In the genomic region with DNA sequence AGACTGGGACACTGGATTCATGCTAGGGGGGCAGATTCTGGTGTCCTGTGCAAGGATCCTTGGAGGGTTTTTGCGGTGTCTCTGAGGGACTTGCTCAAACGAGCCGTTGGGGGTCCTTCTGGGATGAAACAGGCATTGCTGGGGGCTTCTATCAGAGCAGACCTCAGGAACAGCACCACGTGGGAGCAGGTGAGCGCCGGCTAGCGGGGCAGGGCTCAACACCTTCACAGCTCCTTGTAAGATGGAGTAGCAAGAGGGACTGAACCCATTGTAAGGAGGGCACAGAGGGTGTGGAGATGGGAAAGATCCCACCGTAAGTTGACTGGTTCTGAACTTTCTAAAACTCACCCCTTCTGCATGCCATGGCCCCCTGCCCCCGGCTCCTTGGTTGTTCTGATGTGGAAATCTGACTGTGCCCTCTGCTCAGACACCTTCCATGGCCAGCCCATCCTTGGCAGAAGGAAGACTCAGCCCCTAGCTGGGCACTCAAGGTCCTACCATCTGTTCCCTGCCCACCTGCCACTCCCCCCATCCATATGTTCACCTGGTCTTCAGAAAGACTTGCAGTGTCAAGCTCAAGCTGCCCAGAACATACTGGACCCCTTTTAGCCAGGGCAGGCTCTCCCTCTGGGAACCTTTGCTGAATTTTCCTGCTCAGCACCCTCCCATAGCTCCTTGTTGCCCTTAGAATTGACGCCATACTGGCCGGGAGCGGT, we compare ENCODE assay signal across 8 cellular contexts. TPM values are rescaled to one million over a fixed set of nuclear protein-coding genes. Genes with fewer than 3 reads are reported as not detected.
A peak's percentile ranks its signal among the peaks of the same experiment; 100 is the strongest.
DNase-seq lines count a peak whose midpoint lies in the region; ATAC-seq and TF ChIP-seq lines count a peak whose summit lies in the region.

No MANE protein-coding gene starts in this region.

- no peak for TF ChIP-seq POLR2A in vagina (IDR thresholded peaks at IDR 0.05)

- in situ Hi-C loops in brain microvascular endothelial cell (cut with HindIII; ENCODE audit: low pct_ligation_motif_present, low sequenced_read_pairs): no loop called here

- H3K36me3 Mint-ChIP-seq in stimulated activated naive CD8-positive, alpha-beta T cell treated with anti-CD3 and anti-CD28 coated beads, Interleukin-15, Interleukin-2, amounts not matched to agents 100 ng/mL and 50 ng/mL, for 24 hours (ENCODE audit: low read depth): no peaks in the 10 kb centered on the region

- H3K27ac Mint-ChIP-seq in stimulated activated naive CD8-positive, alpha-beta T cell treated with anti-CD3 and anti-CD28 coated beads, Interleukin-15, Interleukin-2, amounts not matched to agents 100 ng/mL and 50 ng/mL, for 24 hours: peak overlapping the region; percentile 52

- H3K4me1 ChIP-seq in mesodermal cell (ENCODE audit: control insufficient read depth, insufficient read depth, low read length, poor library complexity, severe bottlenecking): peaks cover 23% of the 10 kb centered on the region
- peaks cover 39% of the 10 kb centered on the region for H3K4me1 ChIP-seq in vagina

- H3K36me3 ChIP-seq in brain microvascular endothelial cell (replicated peaks): no peaks in the 10 kb centered on the region
- no peaks in the 10 kb centered on the region for H3K36me3 ChIP-seq in mesodermal cell (ENCODE audit: control insufficient read depth, insufficient read depth, low read length)
- no peaks in the 10 kb centered on the region for H3K36me3 ChIP-seq in vagina

- no peak for ATAC-seq in stimulated activated naive CD8-positive, alpha-beta T cell treated with anti-CD3 and anti-CD28 coated beads, Interleukin-15, Interleukin-2, amounts not matched to agents 100 U/mL and 50 U/mL, for 24 hours
- ATAC-seq in GM21381 (IDR thresholded peaks at IDR 0.05; ENCODE audit: unreplicated experiment): no peak

- no peak for TF ChIP-seq CTCF in brain microvascular endothelial cell (IDR thresholded peaks at IDR 0.05; ENCODE audit: low read depth, low read length, missing control alignments)
- no peak for TF ChIP-seq CTCF in vagina (IDR thresholded peaks at IDR 0.05)

- intact Hi-C loops in vagina (cut with DNase I): no loop called here

- peak overlapping the region; percentile 72 for H3K4me3 ChIP-seq in brain microvascular endothelial cell (ENCODE audit: low read depth, low read length)
- peak overlapping the region; percentile 63 for H3K4me3 ChIP-seq in mesodermal cell (ENCODE audit: extremely low read depth, insufficient read depth, low read length, poor library complexity, severe bottlenecking)
- peak overlapping the region; percentile 82 to 94 for H3K4me3 ChIP-seq in vagina

- no peaks in the 10 kb centered on the region for H3K9me3 Mint-ChIP-seq in stimulated activated naive CD8-positive, alpha-beta T cell treated with anti-CD3 and anti-CD28 coated beads, Interleukin-15, Interleukin-2, amounts not matched to agents 100 ng/mL and 50 ng/mL, for 24 hours

- H3K9me3 ChIP-seq in mesodermal cell (ENCODE audit: control insufficient read depth, low read length) (no peaks in the 10 kb centered on the region), vagina (no peaks in the 10 kb centered on the region)

- peaks cover 30% of the 10 kb centered on the region for H3K4me1 Mint-ChIP-seq in stimulated activated naive CD8-positive, alpha-beta T cell treated with anti-CD3 and anti-CD28 coated beads, Interleukin-15, Interleukin-2, amounts not matched to agents 100 ng/mL and 50 ng/mL, for 24 hours (ENCODE audit: low read depth)

- H3K4me3 Mint-ChIP-seq in stimulated activated naive CD8-positive, alpha-beta T cell treated with anti-CD3 and anti-CD28 coated beads, Interleukin-15, Interleukin-2, amounts not matched to agents 100 ng/mL and 50 ng/mL, for 24 hours: peak overlapping the region; percentile 92

- H3K27me3 ChIP-seq in brain microvascular endothelial cell (replicated peaks) (no peaks in the 10 kb centered on the region), vagina (no peaks in the 10 kb centered on the region)

- no peak overlapping the region for H3K27ac ChIP-seq in brain microvascular endothelial cell
- no peak overlapping the region for H3K27ac ChIP-seq in mesodermal cell (ENCODE audit: low read depth, low read length, severe bottlenecking)
- H3K27ac ChIP-seq in vagina: peak overlapping the region; percentile 93

- no peaks in the 10 kb centered on the region for H3K27me3 Mint-ChIP-seq in stimulated activated naive CD8-positive, alpha-beta T cell treated with anti-CD3 and anti-CD28 coated beads, Interleukin-15, Interleukin-2, amounts not matched to agents 100 ng/mL and 50 ng/mL, for 24 hours

- WGBS in mesodermal cell (ENCODE audit: insufficient coverage in 2 of 2), 2 experiments: 54 to 62% methylated on average over 8 to 9 of the region's 12 CpGs

- no peak for DNase-seq in stimulated activated naive CD8-positive, alpha-beta T cell treated with anti-CD3 and anti-CD28 coated beads, Interleukin-15, Interleukin-2, amounts not matched to agents 100 U/mL and 50 U/mL, for 24 hours
- no peak for DNase-seq in brain microvascular endothelial cell
- no peak for DNase-seq in vagina (ENCODE audit: extremely low spot score in 2 of 2)
- no peak for DNase-seq in NCI-H146 treated with DMSO at 0.1 percent for 48 hours (lab: John Stamatoyannopoulos, UW; ENCODE audit: unreplicated experiment)
- no peak for DNase-seq in dedifferentiated amniotic fluid mesenchymal stem cell (ENCODE audit: extremely low spot score)

RNA-seq across cellular contexts. Expression of a gene that starts 1.2 kb away (rescaled TPM):
- polyA plus RNA-seq in mesodermal cell (2013, experiment 1 of 2): 17.0 TPM
- polyA plus RNA-seq in mesodermal cell (2013, experiment 2 of 2): 12.7 TPM
- 22.1 TPM for total RNA-seq in vagina

RNA-seq across cellular contexts. Expression of a gene that starts 10.8 kb away (rescaled TPM):
- polyA plus RNA-seq in mesodermal cell (2013, experiment 1 of 2): not detected
- polyA plus RNA-seq in mesodermal cell (2013, experiment 2 of 2): not detected
- not detected for total RNA-seq in vagina

RNA-seq across cellular contexts. Expression of a gene that starts 23.1 kb away (rescaled TPM):
- 1.7 TPM for polyA plus RNA-seq in mesodermal cell (2013, experiment 1 of 2)
- polyA plus RNA-seq in mesodermal cell (2013, experiment 2 of 2): 2.0 TPM
- total RNA-seq in vagina: 0.49 TPM

RNA-seq across cellular contexts. Expression of a gene that starts 39.9 kb away (rescaled TPM):
- polyA plus RNA-seq in mesodermal cell (2013, experiment 1 of 2): 84.5 TPM
- polyA plus RNA-seq in mesodermal cell (2013, experiment 2 of 2): 68.6 TPM
- 134 TPM for total RNA-seq in vagina

RNA-seq across cellular contexts. Expression of a gene that starts 51.7 kb away (rescaled TPM):
- 86.3 TPM for polyA plus RNA-seq in mesodermal cell (2013, experiment 1 of 2)
- 73.6 TPM for polyA plus RNA-seq in mesodermal cell (2013, experiment 2 of 2)
- 53.3 TPM for total RNA-seq in vagina
